2 cellular contexts compared by ENCODE assay signal in the genomic region with DNA sequence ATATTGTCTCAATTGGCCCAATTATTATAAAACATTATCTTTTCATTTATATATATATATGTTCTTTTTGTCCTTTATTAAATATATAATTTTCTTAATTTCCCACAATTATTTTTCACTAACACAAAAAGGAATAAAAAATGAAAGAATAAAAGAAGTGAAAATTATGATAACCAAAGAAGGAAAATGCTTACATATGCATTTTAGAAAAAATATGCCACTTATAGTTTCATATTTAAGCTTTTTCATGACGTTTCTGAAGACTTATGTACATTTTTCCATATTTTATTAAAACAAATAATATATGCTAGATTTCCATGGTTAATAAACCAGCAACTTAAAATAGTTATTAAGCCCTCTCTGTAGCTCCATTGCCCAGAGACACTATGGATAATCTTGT.
TF ChIP-seq lines count a peak whose summit lies in the region.

No MANE protein-coding gene starts in this region.

TF ChIP-seq in A549, 52 proteins besides CTCF, POLR2A, EP300 and RAD21:
- TF ChIP-seq NFE2L2 (conservative IDR thresholded peaks at IDR 0.05; ENCODE audit: low read length), result no peak
- TF ChIP-seq FOSB (CRISPR knock-in tag; IDR thresholded peaks at IDR 0.05), result no peak
- TF ChIP-seq CHD2 (IDR thresholded peaks at IDR 0.05; ENCODE audit: low read length, partially characterized antibody), result no peak
- TF ChIP-seq JUN (IDR thresholded peaks at IDR 0.05), result no peak
- TF ChIP-seq MAFK (IDR thresholded peaks at IDR 0.05; ENCODE audit: partially characterized antibody), result peak; percentile 74
- TF ChIP-seq POLR2AphosphoS2 (conservative IDR thresholded peaks at IDR 0.05; ENCODE audit: low read length), result no peak
- TF ChIP-seq KDM5A (IDR thresholded peaks at IDR 0.05), result no peak

TF ChIP-seq in K562, 482 proteins besides CTCF, POLR2A, EP300 and RAD21 (continued from another document):
- TF ChIP-seq MAFK (IDR thresholded peaks at IDR 0.05; ENCODE audit: low read length) (peak; percentile 63; the same call in 1 of the 2 replicates), NR2F6 (CRISPR knock-in tag; IDR thresholded peaks at IDR 0.05) (no peak), ZNF79 (CRISPR knock-in tag; IDR thresholded peaks at IDR 0.05; ENCODE audit: low read depth) (no peak), C11orf30 (IDR thresholded peaks at IDR 0.05; ENCODE audit: low read depth) (peak; percentile 28; the same call in 1 of the 2 replicates), ZNF316 (IDR thresholded peaks at IDR 0.05) (peak; percentile 78)
TF ChIP-seq in K562: peak in this region for 4.
